Comparison of ENCODE assay signal across 23 cellular contexts in genomic region chr13:42454749-42455148, GRCh38.
"Had no signal": no experiment of that assay in that cellular context is flagged by ENCODE, and none has a peak within 500 bp of the region (broad histone marks: within the 10 kb centered on the region; RNA-seq: fewer than 3 reads in every experiment).

No MANE protein-coding gene starts in this region.

- H3K27me3 ChIP-seq: colonic mucosa, gastrocnemius medialis, heart right ventricle, left lung had no signal

- ATAC-seq: effector memory CD8-positive, alpha-beta T cell; esophagus mucosa; gastrocnemius medialis; heart right ventricle; left cardiac atrium; left lung; left ventricle myocardium superior; lower lobe of right lung; mucosa of descending colon had no signal

- H3K4me1 ChIP-seq: colonic mucosa, esophagus squamous epithelium, gastrocnemius medialis, heart right ventricle, left lung, lower lobe of right lung had no signal

- H3K27ac ChIP-seq: colonic mucosa, epithelial cell of prostate, esophagus squamous epithelium, gastrocnemius medialis, heart right ventricle, left lung, lower lobe of right lung had no signal

- H3K36me3 ChIP-seq: colonic mucosa, esophagus squamous epithelium, gastrocnemius medialis, heart right ventricle, left lung, lower lobe of right lung had no signal

- DNase-seq: colonic mucosa; cortex of kidney; effector CD8-positive, alpha-beta T cell; effector memory CD8-positive, alpha-beta T cell; endodermal cell; erythroblast; esophagus squamous epithelium; foreskin fibroblast; foreskin melanocyte; gastrocnemius medialis; glutamatergic neuron; head of caudate nucleus; heart right ventricle; hippocampal formation; left cardiac atrium; left lung; left ventricle myocardium superior; lower lobe of right lung; mesenchymal stem cell; mucosa of descending colon had no signal

- FAIRE-seq: islet of Langerhans had no signal

- H3K4me3 ChIP-seq: colonic mucosa, esophagus squamous epithelium, gastrocnemius medialis, heart right ventricle, left lung, lower lobe of right lung, mucosa of descending colon had no signal

- H3K9me3 ChIP-seq: colonic mucosa, esophagus squamous epithelium, gastrocnemius medialis, heart right ventricle, left lung, lower lobe of right lung, mucosa of descending colon had no signal
